19 cellular contexts compared by ENCODE assay signal in the genomic region with DNA sequence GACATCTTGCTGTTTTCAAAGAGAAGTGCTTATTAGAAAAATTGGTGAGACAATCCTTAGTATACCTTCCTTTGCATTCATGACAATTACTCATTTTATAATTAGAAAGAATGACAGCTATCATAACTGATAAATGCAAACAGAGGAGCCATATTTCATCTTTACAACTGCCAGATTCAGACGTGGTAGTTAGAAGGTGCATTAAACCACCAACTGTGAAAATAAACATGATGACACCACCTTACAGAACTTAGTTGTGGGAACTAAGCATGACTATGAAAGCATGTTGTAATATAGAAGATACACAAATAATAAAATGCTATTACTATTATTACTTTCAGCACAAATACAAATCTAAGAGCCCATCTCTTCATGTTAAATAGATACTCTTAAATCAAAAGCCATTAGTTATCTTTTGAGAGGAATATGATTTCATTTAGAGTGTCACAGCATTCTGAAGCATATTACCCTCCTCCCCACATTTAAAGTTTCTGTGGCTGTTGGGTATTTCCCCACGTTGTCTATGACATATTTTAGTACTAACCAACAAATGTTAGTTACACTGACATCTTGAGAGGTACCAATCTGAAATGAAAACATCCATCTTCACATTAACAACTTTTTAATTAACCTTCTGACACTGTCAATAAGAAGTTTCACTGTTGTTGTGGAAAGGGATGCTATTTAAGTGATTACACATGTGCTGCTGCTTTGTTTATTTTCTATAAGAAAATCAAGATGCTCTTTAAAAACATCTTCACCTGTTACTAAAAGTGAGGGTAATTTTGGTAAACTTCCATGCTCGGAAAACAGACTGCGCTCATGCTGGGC.
DNase-seq lines count a peak whose midpoint lies in the region; ATAC-seq lines count a peak whose summit lies in the region.
"Had no signal": no experiment of that assay in that cellular context is flagged by ENCODE, and none has a peak within 500 bp of the region (broad histone marks: within the 10 kb centered on the region; RNA-seq: fewer than 3 reads in every experiment).

No MANE protein-coding gene starts in this region.

- peak; percentile 92 for ATAC-seq in GM18868 (IDR thresholded peaks at IDR 0.05; ENCODE audit: unreplicated experiment)
- ATAC-seq in HG02610 (IDR thresholded peaks at IDR 0.05; ENCODE audit: unreplicated experiment), result peak; percentile 93
- peak; percentile 69 for ATAC-seq in HG03442 (IDR thresholded peaks at IDR 0.05; ENCODE audit: unreplicated experiment)
- no peak for ATAC-seq in HG03045 (IDR thresholded peaks at IDR 0.05; ENCODE audit: unreplicated experiment)
- ATAC-seq in GM21528 (IDR thresholded peaks at IDR 0.05; ENCODE audit: low FRiP score, unreplicated experiment), result no peak
- ATAC-seq: CD8-positive, alpha-beta T cell had no signal

- no peak for DNase-seq in iPS-NIHi7 (ENCODE audit: extremely low spot score)
- no peak for DNase-seq in HuH-7 (ENCODE audit: low spot score)
- DNase-seq: activated CD4-positive, alpha-beta T cell treated with anti-CD3 and anti-CD28 coated beads for 48 hours; aorta; CD8-positive, alpha-beta T cell; DMS153; GDM1; MG63; NCI-H510A; NK-92 treated with Interleukin-12 subunit alpha and Interleukin-12 subunit beta, amount 100 ng/mL, for 24 hours; Peyer's patch; small intestine; stimulated activated CD4-positive, alpha-beta T cell treated with anti-CD3 and anti-CD28 coated beads, Interleukin-2, amount 100 ng/mL, for 48 hours; stimulated activated naive CD4-positive, alpha-beta T cell treated with Interleukin-2 at 50 U/mL for 16 hours had no signal

Comparison
In these comparisons a context has a peak if more than half of its experiments do, and no peak if none do; other contexts are left out.
1. ATAC-seq: peak in GM18868 (single experiment), HG02610 (single experiment) and HG03442 (single experiment); none in HG03045 (single experiment) and GM21528 (single experiment).